Comparison of ENCODE assay signal across 8 cellular contexts in the genomic region with DNA sequence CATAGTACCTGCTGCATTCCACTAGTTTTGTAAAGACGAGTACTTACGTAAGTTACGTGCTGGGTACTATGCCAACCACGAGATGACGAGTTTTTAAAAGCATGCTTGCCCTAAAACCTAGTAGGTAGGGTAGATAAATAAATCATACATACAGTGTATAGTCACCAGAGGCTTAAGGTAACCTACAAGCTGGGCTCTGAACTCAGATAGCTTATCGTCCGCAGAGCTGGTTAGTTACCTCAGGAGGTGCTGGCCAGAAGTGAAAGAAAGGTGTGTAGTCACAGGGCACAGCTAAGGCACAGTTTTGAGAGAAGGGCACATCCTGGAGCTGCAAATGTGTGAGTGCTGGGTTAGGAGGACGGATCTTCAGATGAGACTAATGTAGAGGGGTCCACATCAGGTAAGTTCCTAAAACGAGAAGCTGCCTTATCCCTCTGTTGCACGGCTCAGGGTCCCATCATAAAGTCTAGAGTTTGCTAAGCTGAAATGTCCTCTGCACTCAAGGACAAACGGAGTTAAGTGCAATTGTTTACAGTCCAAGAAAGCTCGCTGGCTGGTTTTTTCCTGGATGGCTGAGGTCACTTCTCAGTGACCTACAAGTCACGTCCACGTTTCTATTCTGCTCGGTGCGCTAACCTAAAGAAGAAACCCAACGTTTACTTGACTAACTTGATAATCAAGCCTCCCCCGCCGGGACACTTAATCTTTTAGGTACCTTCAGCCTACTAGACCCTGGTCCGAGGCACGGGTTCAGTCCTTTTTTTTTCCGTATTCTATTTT. TPM values are rescaled to one million over a fixed set of nuclear protein-coding genes. Genes with fewer than 3 reads are reported as not detected.
DNase-seq lines count a peak whose midpoint lies in the region; ATAC-seq and TF ChIP-seq lines count a peak whose summit lies in the region.

No MANE protein-coding gene starts in this region.

- intact Hi-C loops in CD4-positive, alpha-beta T cell (cut with DNase I, micrococcal nuclease), result loop anchor here (2.0 to 10.0 kb wide), 4 partner anchors 68 to 882 kb away; a partner anchor contains a TSS
- intact Hi-C loops in left cardiac atrium (cut with DNase I), result loop anchor here in 1 of 2 donors (5.0 to 10.0 kb wide), 2 partner anchors 70 to 342 kb away; a partner anchor contains a TSS

- peak overlapping the region; percentile 80 for H3K27ac Mint-ChIP-seq in CD4-positive, alpha-beta T cell
- H3K27ac Mint-ChIP-seq in activated CD4-positive, alpha-beta memory T cell treated with anti-CD3 and anti-CD28 coated beads, Interleukin-2, amount 10 ng/mL, durations not matched to agents 7 days and 5 days, result peak overlapping the region; percentile 28

- H3K4me1 Mint-ChIP-seq in CD4-positive, alpha-beta T cell (ENCODE audit: low read depth), result peaks cover 33% of the 10 kb centered on the region
- H3K4me1 Mint-ChIP-seq in activated CD4-positive, alpha-beta memory T cell treated with anti-CD3 and anti-CD28 coated beads, Interleukin-2, amount 10 ng/mL, durations not matched to agents 7 days and 5 days, result peaks cover 34% of the 10 kb centered on the region

- CTCF ChIA-PET in CD4-positive, alpha-beta T cell (lab: Charles Lee), result no interaction called here
- CTCF ChIA-PET in activated CD4-positive, alpha-beta memory T cell treated with anti-CD3 and anti-CD28 coated beads, Interleukin-2, amount 10 ng/mL, durations not matched to agents 7 days and 5 days (lab: Charles Lee), result interaction anchor here (0.8 to 2.7 kb wide), 5 partner anchors 9 to 579 kb away, joined by 3 to 21 read pairs (median 3); a partner anchor contains a TSS

- H3K36me3 Mint-ChIP-seq in CD4-positive, alpha-beta T cell (ENCODE audit: low read depth), result peaks cover 9% of the 10 kb centered on the region
- H3K36me3 Mint-ChIP-seq in activated CD4-positive, alpha-beta memory T cell treated with anti-CD3 and anti-CD28 coated beads, Interleukin-2, amount 10 ng/mL, durations not matched to agents 7 days and 5 days (ENCODE audit: low read depth), result no peaks in the 10 kb centered on the region

- no peak for ATAC-seq in CD4-positive, alpha-beta T cell (ENCODE audit: poor library complexity)
- peak in 1 of 2 donors; percentile 5 for ATAC-seq in left cardiac atrium
- ATAC-seq in activated CD4-positive, CD25-positive, alpha-beta regulatory T cell treated with anti-CD3 and anti-CD28 coated beads, Interleukin-2, amount 50 U/mL, for 24 hours, result no peak

- no peaks in the 10 kb centered on the region for H3K9me3 Mint-ChIP-seq in CD4-positive, alpha-beta T cell
- H3K9me3 Mint-ChIP-seq in activated CD4-positive, alpha-beta memory T cell treated with anti-CD3 and anti-CD28 coated beads, Interleukin-2, amount 10 ng/mL, durations not matched to agents 7 days and 5 days, result no peaks in the 10 kb centered on the region

- TF ChIP-seq CTCF in CD4-positive, alpha-beta T cell (IDR thresholded peaks at IDR 0.05), result no peak
- TF ChIP-seq CTCF in HFF-Myc (IDR thresholded peaks at IDR 0.05; ENCODE audit: low read depth, low read length, missing control alignments), result no peak

- no peaks in the 10 kb centered on the region for H3K27me3 ChIP-seq in CD4-positive, alpha-beta T cell (ENCODE audit: control insufficient read depth, insufficient read depth, low read length)

- POLR2A ChIA-PET in CD4-positive, alpha-beta T cell (lab: Charles Lee), result interaction anchor here (0.7 to 2.7 kb wide), 8 partner anchors 21 to 883 kb away, joined by 3 to 31 read pairs (median 3); a partner anchor contains a TSS
- POLR2A ChIA-PET in activated CD4-positive, alpha-beta memory T cell treated with anti-CD3 and anti-CD28 coated beads, Interleukin-2, amount 10 ng/mL, durations not matched to agents 7 days and 5 days (lab: Charles Lee), result interaction anchor here (0.7 to 3.6 kb wide), 8 partner anchors 8 to 667 kb away, joined by 3 to 39 read pairs (median 3); a partner anchor contains a TSS

- H3K9me3 ChIP-seq in CD4-positive, alpha-beta T cell (ENCODE audit: control insufficient read depth, low read length), result no peaks in the 10 kb centered on the region

- H3K4me3 Mint-ChIP-seq in CD4-positive, alpha-beta T cell, result peak overlapping the region; percentile 92
- peak overlapping the region; percentile 78 for H3K4me3 Mint-ChIP-seq in activated CD4-positive, alpha-beta memory T cell treated with anti-CD3 and anti-CD28 coated beads, Interleukin-2, amount 10 ng/mL, durations not matched to agents 7 days and 5 days

- no peak overlapping the region for H3K27ac ChIP-seq in CD4-positive, alpha-beta T cell (ENCODE audit: low read depth, low read length)

- H3K27me3 Mint-ChIP-seq in CD4-positive, alpha-beta T cell, result peaks cover 8% of the 10 kb centered on the region
- peaks cover 5% of the 10 kb centered on the region for H3K27me3 Mint-ChIP-seq in activated CD4-positive, alpha-beta memory T cell treated with anti-CD3 and anti-CD28 coated beads, Interleukin-2, amount 10 ng/mL, durations not matched to agents 7 days and 5 days

- peak overlapping the region; percentile 64 for H3K4me3 ChIP-seq in HFF-Myc (replicated peaks; ENCODE audit: low read depth, low read length)

- no peak for DNase-seq in CD4-positive, alpha-beta T cell
- no peak for DNase-seq in HFF-Myc (ENCODE audit: extremely low read depth, low read depth)
- DNase-seq in activated CD4-positive, alpha-beta memory T cell treated with anti-CD3 and anti-CD28 coated beads, Interleukin-2, amount 10 ng/mL, durations not matched to agents 7 days and 5 days, result peak; percentile 16
- DNase-seq in left cardiac atrium, result peak; percentile 25
- DNase-seq in renal cortical epithelial cell (ENCODE audit: low read depth), result peak; percentile 27
- DNase-seq in NCI-H1105 treated with DMSO at 0.1 percent for 48 hours (lab: John Stamatoyannopoulos, UW), result no peak
- DNase-seq in AML-193 (lab: John Stamatoyannopoulos, UW), result no peak

RNA-seq across cellular contexts. Expression of a gene that starts 1.1 kb away (rescaled TPM):
- total RNA-seq in CD4-positive, alpha-beta T cell, result 1 to 10 TPM; 2.3 to 3.0 TPM
- total RNA-seq in activated CD4-positive, alpha-beta memory T cell treated with anti-CD3 and anti-CD28 coated beads, Interleukin-2, amount 10 ng/mL, durations not matched to agents 7 days and 5 days, result 1 to 10 TPM; 8.8 to 9.2 TPM
- total RNA-seq in left cardiac atrium (10 to 100 TPM; 11.1 to 15.1 TPM), renal cortical epithelial cell (47.5 and 60.3 TPM in 2 replicates)

Comparison
In these comparisons a context has a peak if more than half of its experiments do, and no peak if none do; other contexts are left out.
1. DNase-seq: peak in activated CD4-positive, alpha-beta memory T cell treated with anti-CD3 and anti-CD28 coated beads, Interleukin-2, amount 10 ng/mL, durations not matched to agents 7 days and 5 days (single experiment), left cardiac atrium (single experiment) and renal cortical epithelial cell (single experiment); none in CD4-positive, alpha-beta T cell (0 of 10), HFF-Myc (single experiment), NCI-H1105 treated with DMSO at 0.1 percent for 48 hours (single experiment) and AML-193 (0 of 2).